In genomic region chr2:37507703-37508102, GRCh38 we compare ENCODE assay signal across 34 cellular contexts.
DNase-seq lines count a peak whose midpoint lies in the region; ATAC-seq lines count a peak whose summit lies in the region.
"Had no signal": no experiment of that assay in that cellular context is flagged by ENCODE, and none has a peak within 500 bp of the region (broad histone marks: within the 10 kb centered on the region; RNA-seq: fewer than 3 reads in every experiment).

No MANE protein-coding gene starts in this region.

- peak overlapping the region in 1 of 3 donors; percentile 35 for H3K9ac ChIP-seq in skeletal muscle tissue (ENCODE audit: low read depth in 1 of 3, low read length in 3 of 3)

- H3K36me3 Mint-ChIP-seq in activated naive CD4-positive, alpha-beta T cell treated with anti-CD3 and anti-CD28 coated beads for 36 hours (ENCODE audit: low read depth) = no peaks in the 10 kb centered on the region
- H3K36me3 Mint-ChIP-seq: CD8-positive, alpha-beta T cell; naive thymus-derived CD8-positive, alpha-beta T cell; stimulated activated effector memory CD8-positive, alpha-beta T cell treated with anti-CD3 and anti-CD28 coated beads, Interleukin-12 subunit alpha, Interleukin-12 subunit beta, amount 100 ng/mL, for 72 hours; WTC11 had no signal

- intact Hi-C loops in activated naive CD4-positive, alpha-beta T cell treated with anti-CD3 and anti-CD28 coated beads for 36 hours (cut with micrococcal nuclease) = no loop called here

- H3K27ac ChIP-seq in skeletal muscle tissue (ENCODE audit: low read depth, low read length) = peak overlapping the region; percentile 75
- H3K27ac ChIP-seq: A549, body of pancreas, suprapubic skin, vagina had no signal

- H3K36me3 ChIP-seq in MG63 (no peaks in the 10 kb centered on the region), skeletal muscle tissue (ENCODE audit: control insufficient read depth in 3 of 3, insufficient read depth in 3 of 3, low read length in 3 of 3) (no peaks in the 10 kb centered on the region)
- H3K36me3 ChIP-seq: suprapubic skin, vagina had no signal

- DNase-seq in MG63 (peak; percentile 3), fibroblast of the conjunctiva (ENCODE audit: low read depth) (peak; percentile 10), iris pigment epithelial cell (ENCODE audit: low read depth) (peak; percentile 18), HCEC 1CT (no peak)
- no peak for DNase-seq in activated naive CD4-positive, alpha-beta T cell treated with anti-CD3 and anti-CD28 coated beads for 36 hours
- no peak for DNase-seq in stimulated activated naive CD4-positive, alpha-beta T cell (lab: John Stamatoyannopoulos, UW)
- DNase-seq: activated CD4-positive, alpha-beta T cell treated with anti-CD3 and anti-CD28 coated beads, Interleukin-2, amount 10 ng/mL, durations not matched to agents 7 days and 5 days; activated CD8-positive, alpha-beta memory T cell treated with anti-CD3 and anti-CD28 coated beads, Interleukin-2, amount 10 ng/mL, durations not matched to agents 7 days and 5 days; activated naive CD4-positive, alpha-beta T cell; activated T-cell treated with anti-CD3 and anti-CD28 coated beads, Interleukin-2, amount 50 U/mL, for 48 hours; body of pancreas; CD8-positive, alpha-beta T cell; DMS 273 treated with DMSO at 0.1 percent for 48 hours; foreskin fibroblast; KBM-7; left colon; mesendoderm; naive thymus-derived CD8-positive, alpha-beta T cell; NCI-H1105 treated with DMSO at 0.1 percent for 48 hours; NCI-H1930; NK-92 treated with Interleukin-12 subunit alpha and Interleukin-12 subunit beta, amount 100 ng/mL, for 24 hours; nucleus accumbens; PC-3; stimulated activated CD4-positive, alpha-beta T cell treated with anti-CD3 and anti-CD28 coated beads, Interleukin-12 subunit alpha, Interleukin-12 subunit beta, amount 100 ng/mL, for 4 hours; stimulated activated CD4-positive, alpha-beta T cell treated with anti-CD3 and anti-CD28 coated beads, Interleukin-4, amount 100 ng/mL, for 24 hours; SW 1271 had no signal

- H3K4me3 ChIP-seq in MG63 (no peak overlapping the region), skeletal muscle tissue (ENCODE audit: low read length in 3 of 3) (no peak overlapping the region)
- H3K4me3 ChIP-seq: A549, body of pancreas, suprapubic skin, vagina had no signal

- peaks cover 6 to 31% (median 27%) of the 10 kb centered on the region in 3 donors for H3K4me1 ChIP-seq in skeletal muscle tissue (ENCODE audit: control insufficient read depth in 3 of 3, insufficient read depth in 3 of 3, low read length in 3 of 3)
- H3K4me1 ChIP-seq: A549, vagina had no signal

- H3K4me1 Mint-ChIP-seq in activated naive CD4-positive, alpha-beta T cell treated with anti-CD3 and anti-CD28 coated beads for 36 hours (ENCODE audit: low read depth) = no peaks in the 10 kb centered on the region
- H3K4me1 Mint-ChIP-seq: activated CD4-positive, alpha-beta T cell treated with anti-CD3 and anti-CD28 coated beads, Interleukin-2, amount 10 ng/mL, durations not matched to agents 7 days and 5 days; activated CD8-positive, alpha-beta memory T cell treated with anti-CD3 and anti-CD28 coated beads, Interleukin-2, amount 10 ng/mL, durations not matched to agents 7 days and 5 days; stimulated activated effector memory CD8-positive, alpha-beta T cell treated with anti-CD3 and anti-CD28 coated beads, Interleukin-12 subunit alpha, Interleukin-12 subunit beta, amount 100 ng/mL, for 72 hours had no signal

- H3K27me3 ChIP-seq in MG63 (no peaks in the 10 kb centered on the region), skeletal muscle tissue (ENCODE audit: control insufficient read depth in 3 of 3, insufficient read depth in 3 of 3, low read length in 3 of 3) (no peaks in the 10 kb centered on the region)
- H3K27me3 ChIP-seq: body of pancreas, suprapubic skin, vagina had no signal

- no peak overlapping the region for H3K27ac Mint-ChIP-seq in activated naive CD4-positive, alpha-beta T cell treated with anti-CD3 and anti-CD28 coated beads for 36 hours
- H3K27ac Mint-ChIP-seq: activated CD4-positive, alpha-beta T cell treated with anti-CD3 and anti-CD28 coated beads, Interleukin-2, amount 10 ng/mL, durations not matched to agents 7 days and 5 days; activated CD8-positive, alpha-beta memory T cell treated with anti-CD3 and anti-CD28 coated beads, Interleukin-2, amount 10 ng/mL, durations not matched to agents 7 days and 5 days; B cell; CD8-positive, alpha-beta T cell; naive thymus-derived CD8-positive, alpha-beta T cell; stimulated activated effector memory CD8-positive, alpha-beta T cell treated with anti-CD3 and anti-CD28 coated beads, Interleukin-12 subunit alpha, Interleukin-12 subunit beta, amount 100 ng/mL, for 72 hours; WTC11 had no signal

- H3K27me3 Mint-ChIP-seq in activated naive CD4-positive, alpha-beta T cell treated with anti-CD3 and anti-CD28 coated beads for 36 hours (ENCODE audit: low read depth) = no peaks in the 10 kb centered on the region
- H3K27me3 Mint-ChIP-seq: B cell had no signal

- H3K4me3 Mint-ChIP-seq in activated naive CD4-positive, alpha-beta T cell treated with anti-CD3 and anti-CD28 coated beads for 36 hours = no peak overlapping the region
- H3K4me3 Mint-ChIP-seq: activated CD4-positive, alpha-beta T cell treated with anti-CD3 and anti-CD28 coated beads, Interleukin-2, amount 10 ng/mL, durations not matched to agents 7 days and 5 days; activated CD8-positive, alpha-beta memory T cell treated with anti-CD3 and anti-CD28 coated beads, Interleukin-2, amount 10 ng/mL, durations not matched to agents 7 days and 5 days; B cell; CD8-positive, alpha-beta T cell; naive thymus-derived CD8-positive, alpha-beta T cell; stimulated activated effector memory CD8-positive, alpha-beta T cell treated with anti-CD3 and anti-CD28 coated beads, Interleukin-12 subunit alpha, Interleukin-12 subunit beta, amount 100 ng/mL, for 72 hours; WTC11 had no signal

- ATAC-seq in GM19023 (IDR thresholded peaks at IDR 0.05; ENCODE audit: unreplicated experiment) = no peak
- ATAC-seq: A549; activated CD8-positive, alpha-beta memory T cell treated with anti-CD3 and anti-CD28 coated beads, Interleukin-2, amount 10 ng/mL, durations not matched to agents 7 days and 5 days; body of pancreas; CD8-positive, alpha-beta T cell; left colon; naive thymus-derived CD8-positive, alpha-beta T cell; PC-3; stimulated activated effector memory CD8-positive, alpha-beta T cell treated with anti-CD3 and anti-CD28 coated beads, Interleukin-12 subunit alpha, Interleukin-12 subunit beta, amount 100 ng/mL, for 72 hours had no signal

- H3K9me3 Mint-ChIP-seq in activated naive CD4-positive, alpha-beta T cell treated with anti-CD3 and anti-CD28 coated beads for 36 hours = no peaks in the 10 kb centered on the region
- H3K9me3 Mint-ChIP-seq: activated CD4-positive, alpha-beta T cell treated with anti-CD3 and anti-CD28 coated beads, Interleukin-2, amount 10 ng/mL, durations not matched to agents 7 days and 5 days; CD8-positive, alpha-beta T cell; naive thymus-derived CD8-positive, alpha-beta T cell; stimulated activated effector memory CD8-positive, alpha-beta T cell treated with anti-CD3 and anti-CD28 coated beads, Interleukin-12 subunit alpha, Interleukin-12 subunit beta, amount 100 ng/mL, for 72 hours; WTC11 had no signal

- H3K9me3 ChIP-seq in MG63 (peaks cover 5% of the 10 kb centered on the region), skeletal muscle tissue (ENCODE audit: control insufficient read depth in 3 of 3, low read length in 3 of 3) (no peaks in the 10 kb centered on the region)
- H3K9me3 ChIP-seq: A549, body of pancreas, suprapubic skin, vagina had no signal

- CTCF ChIA-PET in activated naive CD4-positive, alpha-beta T cell treated with anti-CD3 and anti-CD28 coated beads for 36 hours (lab: Charles Lee) = no interaction called here

Comparison
In these comparisons a context has a peak if more than half of its experiments do, and no peak if none do; other contexts are left out.
1. DNase-seq: peak in MG63 (single experiment), fibroblast of the conjunctiva (single experiment) and iris pigment epithelial cell (single experiment); none in HCEC 1CT (single experiment), activated naive CD4-positive, alpha-beta T cell treated with anti-CD3 and anti-CD28 coated beads for 36 hours (single experiment) and stimulated activated naive CD4-positive, alpha-beta T cell (0 of 6).